ENCODE assay signal across 8 cellular contexts in the genomic region with DNA sequence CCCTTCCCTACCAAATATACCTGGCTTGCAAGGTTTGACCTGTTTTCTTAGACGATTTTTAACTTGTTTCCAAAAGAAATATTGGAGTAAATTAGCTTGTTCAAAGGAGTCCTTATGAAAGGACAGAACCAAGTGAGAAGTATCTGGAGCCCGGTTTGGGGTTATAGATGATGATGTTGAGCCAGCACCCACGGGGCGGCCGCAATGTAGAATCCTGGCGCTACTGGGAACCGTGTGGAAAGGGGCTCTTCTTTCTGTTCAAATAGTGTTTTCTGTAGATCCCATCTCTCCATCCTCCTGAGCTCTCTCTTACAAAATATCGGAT. TPM values are rescaled to one million over a fixed set of nuclear protein-coding genes. Genes with fewer than 3 reads are reported as not detected.
A peak's percentile ranks its signal among the peaks of the same experiment; 100 is the strongest.
DNase-seq lines count a peak whose midpoint lies in the region; ATAC-seq and TF ChIP-seq lines count a peak whose summit lies in the region.

No MANE protein-coding gene starts in this region.

- H3K4me3 Mint-ChIP-seq in naive B cell, result peak overlapping the region; percentile 90 to 98 (median 97)

- DNase-seq in AG09309 (ENCODE audit: low read depth) (no peak), naive B cell (no peak), iPS-NIHi11 (ENCODE audit: low spot score) (no peak), COR-L47 (lab: John Stamatoyannopoulos, UW) (no peak), NCI-H748 (lab: John Stamatoyannopoulos, UW; ENCODE audit: unreplicated experiment) (no peak)
- no peak for DNase-seq in central memory CD4-positive, alpha-beta T cell

- peaks cover 17% of the 10 kb centered on the region for H3K4me1 ChIP-seq in HUES48 (ENCODE audit: control insufficient read depth, insufficient read depth, low read length)

- H3K27ac ChIP-seq in HUES48 (ENCODE audit: low read depth, low read length), result peak overlapping the region; percentile 44
- peak overlapping the region; percentile 84 for H3K27ac ChIP-seq in cingulate gyrus (ENCODE audit: low read depth, low read length)

- peaks cover 28 to 40% (median 39%) of the 10 kb centered on the region in 3 donors for H3K4me1 Mint-ChIP-seq in naive B cell

- no peaks in the 10 kb centered on the region for H3K27me3 ChIP-seq in HUES48 (ENCODE audit: control insufficient read depth, insufficient read depth, low read length)

- H3K27ac Mint-ChIP-seq in naive B cell, result peak overlapping the region in 5 of 6 donors; percentile 21 to 93 (median 92)

- H3K36me3 Mint-ChIP-seq in naive B cell, result peaks cover 10 to 19% of the 10 kb centered on the region in 2 donors

- H3K27me3 Mint-ChIP-seq in naive B cell, result peaks cover 2 to 21% (median 4%) of the 10 kb centered on the region in 3 donors

- no peak for ATAC-seq in naive B cell (ENCODE audit: low read depth in 2 of 2)

- no peaks in the 10 kb centered on the region for H3K9me3 ChIP-seq in HUES48 (ENCODE audit: control insufficient read depth, insufficient read depth, low read length)

- TF ChIP-seq CTCF in AG09309 (IDR thresholded peaks at IDR 0.05; ENCODE audit: control insufficient read depth, insufficient read depth, low read depth, low read length, missing control alignments), result no peak

- H3K9me3 Mint-ChIP-seq in naive B cell, result peaks cover 0 to 6% (median 0%) of the 10 kb centered on the region in 7 donors

- peak overlapping the region; percentile 20 for H3K4me3 ChIP-seq in AG09309 (ENCODE audit: control insufficient read depth, low read depth, low read length)
- H3K4me3 ChIP-seq in HUES48 (ENCODE audit: low read depth, low read length), result peak overlapping the region; percentile 98

- H3K9ac ChIP-seq in HUES48 (ENCODE audit: low read depth, low read length), result peak overlapping the region; percentile 7; the same call in 1 of the 2 replicates

- peaks cover 31% of the 10 kb centered on the region for H3K36me3 ChIP-seq in HUES48 (ENCODE audit: control insufficient read depth, insufficient read depth, low read length)

RNA-seq across cellular contexts. Expression of gene EXOSC2, which starts 0.5 kb away (rescaled TPM):
- polyA plus RNA-seq in naive B cell (ENCODE audit: low read depth in 6 of 6), result 10 to 100 TPM; 24.1 to 41.1 (median 26.9) TPM

RNA-seq across cellular contexts. Expression of gene PRDM12, which starts 28.7 kb away (rescaled TPM):
- polyA plus RNA-seq in naive B cell (ENCODE audit: low read depth in 6 of 6), result not detected
